20 cellular contexts compared by ENCODE assay signal in genomic region chr2:1937480-1937879, GRCh38.
A peak's percentile ranks its signal among the peaks of the same experiment; 100 is the strongest.
DNase-seq lines count a peak whose midpoint lies in the region; FAIRE-seq and TF ChIP-seq lines count a peak whose summit lies in the region.
"Had no signal": no experiment of that assay in that cellular context is flagged by ENCODE, and none has a peak within 500 bp of the region (broad histone marks: within the 10 kb centered on the region; RNA-seq: fewer than 3 reads in every experiment).

No MANE protein-coding gene starts in this region.

- no peaks in the 10 kb centered on the region for H3K79me1 ChIP-seq in H1 (ENCODE audit: low read depth, low read length)

- no peak overlapping the region for H2BK5ac ChIP-seq in H1 (ENCODE audit: low read depth, low read length)

- H3K4me2 ChIP-seq in H1 (ENCODE audit: insufficient read depth in 1 of 2, low read depth in 2 of 2, low read length in 2 of 2): no peak overlapping the region
- H3K4me2 ChIP-seq in neural progenitor cell: no peak overlapping the region

- CTCF ChIA-PET in H1 (lab: Charles Lee; ENCODE audit: partially characterized antibody): no interaction called here

- no peaks in the 10 kb centered on the region for H3K36me3 Mint-ChIP-seq in neural progenitor cell
- H3K36me3 Mint-ChIP-seq: CD4-positive, CD25-positive, alpha-beta regulatory T cell; CD8-positive, alpha-beta memory T cell had no signal

- H2BK120ac ChIP-seq in H1 (replicated peaks; ENCODE audit: low read depth, low read length): no peak overlapping the region

- H3K36me3 ChIP-seq in HUES48 (ENCODE audit: control insufficient read depth, insufficient read depth, low read length) (no peaks in the 10 kb centered on the region), H1 (ENCODE audit: control insufficient read depth in 2 of 4, insufficient read depth in 4 of 4, low read length in 3 of 4) (no peaks in the 10 kb centered on the region), neural progenitor cell (no peaks in the 10 kb centered on the region), vagina (no peaks in the 10 kb centered on the region)
- H3K36me3 ChIP-seq: BE2C had no signal

- peaks cover 11% of the 10 kb centered on the region for H3K4me1 ChIP-seq in HUES48 (ENCODE audit: control insufficient read depth, insufficient read depth, low read length)
- H3K4me1 ChIP-seq in H1 (replicated peaks in 1 of 4; ENCODE audit: control insufficient read depth in 3 of 4, insufficient read depth in 4 of 4, low read length in 3 of 4): peaks cover 0 to 5% (median 2%) of the 10 kb centered on the region in 4 experiments; a peak in 2 of 7 replicates
- peaks cover 9% of the 10 kb centered on the region for H3K4me1 ChIP-seq in neural progenitor cell
- no peaks in the 10 kb centered on the region for H3K4me1 ChIP-seq in vagina
- H3K4me1 ChIP-seq: BE2C had no signal

- no peak overlapping the region for H4K91ac ChIP-seq in H1 (replicated peaks; ENCODE audit: insufficient read length, low read length)

- 94% methylated on average over 21 of the region's 21 CpGs; no CpG with 5 or more reads in 1 of the 2 experiments for WGBS in H1 (ENCODE audit: extremely low coverage in 1 of 2, insufficient coverage in 1 of 2, insufficient read length in 1 of 2, insufficient replicate concordance in 2 of 2, low coverage in 1 of 2, low lambda C conversion rate in 2 of 2, missing lambda C conversion rate in 1 of 2), 2 experiments

- peak overlapping the region; percentile 66; the same call in 1 of the 2 replicates for H2AK5ac ChIP-seq in H1 (ENCODE audit: low read depth, low read length)

- 0 out of 2 replicates have a peak overlapping the region, but pooled peaks have one; percentile 41 for H2BK20ac ChIP-seq in H1 (ENCODE audit: low read length)

- H3K9ac ChIP-seq in HUES48 (ENCODE audit: low read depth, low read length) (peak overlapping the region; percentile 24; the same call in 1 of the 2 replicates), H1 (replicated peaks in 1 of 4; ENCODE audit: extremely low read depth in 1 of 4, low read depth in 3 of 4, low read length in 3 of 4) (no peak overlapping the region), neural progenitor cell (no peak overlapping the region)

- no peaks in the 10 kb centered on the region for H3K9me3 ChIP-seq in HUES48 (ENCODE audit: control insufficient read depth, insufficient read depth, low read length)
- no peaks in the 10 kb centered on the region for H3K9me3 ChIP-seq in H1 (ENCODE audit: insufficient read depth in 2 of 2, low read depth in 1 of 2, low read length in 1 of 2)
- H3K9me3 ChIP-seq in neural progenitor cell (ENCODE audit: low read depth): no peaks in the 10 kb centered on the region
- no peaks in the 10 kb centered on the region for H3K9me3 ChIP-seq in vagina
- H3K9me3 ChIP-seq: BE2C had no signal

- no peaks in the 10 kb centered on the region for H3K9me3 Mint-ChIP-seq in neural progenitor cell
- H3K9me3 Mint-ChIP-seq: CD4-positive, CD25-positive, alpha-beta regulatory T cell; GM23338 had no signal

- TF ChIP-seq CTCF in H1 (IDR thresholded peaks at IDR 0.05; ENCODE audit: control extremely low read depth in 1 of 3, insufficient read depth in 1 of 3, low read depth in 1 of 3, low read length in 3 of 3) (no peak), neural progenitor cell (IDR thresholded peaks at IDR 0.05) (no peak), vagina (IDR thresholded peaks at IDR 0.05) (no peak)

- no peak overlapping the region for H3K14ac ChIP-seq in H1 (ENCODE audit: insufficient read length)

- peak overlapping the region; percentile 54 for H3K27ac Mint-ChIP-seq in neural progenitor cell
- H3K27ac Mint-ChIP-seq: CD4-positive, CD25-positive, alpha-beta regulatory T cell; HFFc6 had no signal

- H3K18ac ChIP-seq in H1 (ENCODE audit: extremely low read depth, low read length): peak overlapping the region; percentile 27; the same call in 1 of the 2 replicates

- H3K27ac ChIP-seq in HUES48 (ENCODE audit: low read depth, low read length): peak overlapping the region; percentile 83
- H3K27ac ChIP-seq in H1 (ENCODE audit: low read depth, low read length): no peak overlapping the region
- no peak overlapping the region for H3K27ac ChIP-seq in neural progenitor cell
- H3K27ac ChIP-seq in vagina: no peak overlapping the region

- intact Hi-C loops in vagina (cut with DNase I): no loop called here

- H3K79me2 ChIP-seq in H1 (ENCODE audit: control insufficient read depth in 1 of 2, insufficient read depth in 2 of 2, low read length in 2 of 2) (no peaks in the 10 kb centered on the region), neural progenitor cell (ENCODE audit: low read depth) (no peaks in the 10 kb centered on the region)

- POLR2A ChIA-PET in H1 (lab: Charles Lee; ENCODE audit: partially characterized antibody): no interaction called here

- H4K8ac ChIP-seq in H1 (ENCODE audit: extremely low read depth, insufficient read depth, low read length): no peak overlapping the region

- H4K5ac ChIP-seq in H1 (ENCODE audit: insufficient read length, low read depth, low read length): no peak overlapping the region

- H3K4ac ChIP-seq in H1 (replicated peaks; ENCODE audit: insufficient read length, low read depth, low read length): no peak overlapping the region

- no peaks in the 10 kb centered on the region for H4K20me1 ChIP-seq in H1 (replicated peaks in 1 of 2; ENCODE audit: control insufficient read depth in 1 of 2, insufficient read depth in 2 of 2, low read length in 2 of 2)
- no peaks in the 10 kb centered on the region for H4K20me1 ChIP-seq in neural progenitor cell (ENCODE audit: low read depth)

- H3K4me3 ChIP-seq in HUES48 (ENCODE audit: low read depth, low read length) (no peak overlapping the region), H1 (ENCODE audit: extremely low read depth in 1 of 4, insufficient read depth in 2 of 4, low read depth in 3 of 4, low read length in 4 of 4) (no peak overlapping the region), neural progenitor cell (no peak overlapping the region), vagina (no peak overlapping the region)
- H3K4me3 ChIP-seq: GM23338 had no signal

- H3K27me3 ChIP-seq in HUES48 (ENCODE audit: control insufficient read depth, insufficient read depth, low read length): no peaks in the 10 kb centered on the region
- no peaks in the 10 kb centered on the region for H3K27me3 ChIP-seq in H1 (replicated peaks in 1 of 4; ENCODE audit: control insufficient read depth in 3 of 4, extremely low read depth in 1 of 4, insufficient read depth in 3 of 4, low read length in 3 of 4)
- no peaks in the 10 kb centered on the region for H3K27me3 ChIP-seq in neural progenitor cell
- no peaks in the 10 kb centered on the region for H3K27me3 ChIP-seq in vagina
- H3K27me3 ChIP-seq: BE2C had no signal

- no peak for FAIRE-seq in H1 (lab: Jason Lieb, UNC)
- FAIRE-seq: A204.1, G401.6, HepG2, HTR-8/SVneo had no signal

- peaks cover 4% of the 10 kb centered on the region for H3K27me3 Mint-ChIP-seq in neural progenitor cell (ENCODE audit: insufficient read depth, low read depth)

- H2BK12ac ChIP-seq in H1 (ENCODE audit: low read depth, low read length): no peak overlapping the region

- no peak for TF ChIP-seq RAD21 in H1 (IDR thresholded peaks at IDR 0.05 in 1 of 2, conservative IDR thresholded peaks at IDR 0.05 in 1 of 2; ENCODE audit: low read depth in 2 of 2, low read length in 2 of 2)

- H3K56ac ChIP-seq in H1 (replicated peaks; ENCODE audit: insufficient read length, low read depth, low read length): no peak overlapping the region

- TF ChIP-seq EP300 in H1 (IDR thresholded peaks at IDR 0.05; ENCODE audit: borderline replicate concordance in 1 of 2, low read depth in 2 of 2, low read length in 2 of 2): no peak

- peaks cover 11% of the 10 kb centered on the region for H3K4me1 Mint-ChIP-seq in neural progenitor cell
- H3K4me1 Mint-ChIP-seq: CD4-positive, CD25-positive, alpha-beta regulatory T cell; CD8-positive, alpha-beta memory T cell had no signal

- DNase-seq in H1 (ENCODE audit: low read depth in 1 of 2, low spot score in 2 of 2) (no peak), neural progenitor cell (ENCODE audit: low spot score) (no peak), vagina (ENCODE audit: extremely low spot score in 2 of 2) (peak; percentile 74 to 79), dermis blood vessel endothelial cell (no peak), NK-92 (lab: John Stamatoyannopoulos, UW; ENCODE audit: unreplicated experiment) (no peak), NCI-H1417 (lab: John Stamatoyannopoulos, UW) (no peak)
- DNase-seq: ACHN; BE2C; C1 segment of cervical spinal cord; CD4-positive, CD25-positive, alpha-beta regulatory T cell; CD8-positive, alpha-beta memory T cell; COR-L47; H7; HFFc6 had no signal

- no peak overlapping the region for H3K4me3 Mint-ChIP-seq in neural progenitor cell
- H3K4me3 Mint-ChIP-seq: CD4-positive, CD25-positive, alpha-beta regulatory T cell; CD8-positive, alpha-beta memory T cell; GM23338; HFFc6 had no signal

- no peaks in the 10 kb centered on the region for H3K23me2 ChIP-seq in H1 (ENCODE audit: low read depth, low read length)

- H3K23ac ChIP-seq in H1 (ENCODE audit: insufficient read length): no peak overlapping the region

- H3F3A ChIP-seq in neural progenitor cell (ENCODE audit: low read depth): no peaks in the 10 kb centered on the region

- no peak overlapping the region for H2BK15ac ChIP-seq in H1 (ENCODE audit: low read length)

- TF ChIP-seq POLR2A in H1 (IDR thresholded peaks at IDR 0.05; ENCODE audit: control extremely low read depth in 1 of 2, low read depth in 2 of 2, low read length in 2 of 2) (no peak), vagina (IDR thresholded peaks at IDR 0.05) (no peak)

- H2AFZ ChIP-seq in H1 (ENCODE audit: low read length): peak overlapping the region; percentile 29; the same call in 1 of the 2 replicates
- no peak overlapping the region for H2AFZ ChIP-seq in neural progenitor cell (replicated peaks)
- H2AFZ ChIP-seq: GM23338 had no signal

TF ChIP-seq in H1, 55 proteins besides CTCF, POLR2A, EP300 and RAD21 (continues in another document):
- TF ChIP-seq SUZ12 (IDR thresholded peaks at IDR 0.05; ENCODE audit: low read length) (no peak), KDM5A (IDR thresholded peaks at IDR 0.05; ENCODE audit: low read length) (no peak), CHD2 (IDR thresholded peaks at IDR 0.05; ENCODE audit: low read length) (no peak), MAX (IDR thresholded peaks at IDR 0.05) (no peak), SRF (IDR thresholded peaks at IDR 0.05; ENCODE audit: low read depth, low read length) (no peak), ATF3 (IDR thresholded peaks at IDR 0.05; ENCODE audit: insufficient read depth, low read depth, low read length) (no peak), SIX5 (IDR thresholded peaks at IDR 0.05; ENCODE audit: low read depth, low read length) (no peak), CBX5 (IDR thresholded peaks at IDR 0.05; ENCODE audit: low read depth, low read length) (no peak), RFX5 (IDR thresholded peaks at IDR 0.05; ENCODE audit: borderline replicate concordance, low read depth, low read length) (no peak), CREB1 (IDR thresholded peaks at IDR 0.05) (no peak)

Comparison
In these comparisons a context has a peak if more than half of its experiments do, and no peak if none do; other contexts are left out.
1. DNase-seq: peak in vagina (2 of 2); none in H1 (0 of 2), neural progenitor cell (single experiment), dermis blood vessel endothelial cell (single experiment), NK-92 (single experiment) and NCI-H1417 (0 of 3).